ENCODE assay signal across 9 cellular contexts in genomic region chr10:14389981-14390590, GRCh38.
DNase-seq lines count a peak whose midpoint lies in the region; ATAC-seq lines count a peak whose summit lies in the region.
"Had no signal": no experiment of that assay in that cellular context is flagged by ENCODE, and none has a peak within 500 bp of the region (broad histone marks: within the 10 kb centered on the region; RNA-seq: fewer than 3 reads in every experiment).

No MANE protein-coding gene starts in this region.

- ATAC-seq in GM18867 (IDR thresholded peaks at IDR 0.05; ENCODE audit: unreplicated experiment): peak; percentile 85
- ATAC-seq in GM21447 (IDR thresholded peaks at IDR 0.05; ENCODE audit: unreplicated experiment): peak; percentile 91
- ATAC-seq in HG03442 (IDR thresholded peaks at IDR 0.05; ENCODE audit: unreplicated experiment): peak; percentile 82

- peak; percentile 73 for DNase-seq in kidney tubule cell (ENCODE audit: low spot score)
- DNase-seq in NCI-H524 (lab: John Stamatoyannopoulos, UW): no peak
- no peak for DNase-seq in HCEC 1CT
- no peak for DNase-seq in NCI-H69 (lab: John Stamatoyannopoulos, UW)
- DNase-seq: Kasumi-1, ovary had no signal
